ENCODE assay signal across 13 cellular contexts in genomic region chr1:27119270-27119618, GRCh38. TPM values are rescaled to one million over a fixed set of nuclear protein-coding genes. Genes with fewer than 3 reads are reported as not detected.
DNase-seq lines count a peak whose midpoint lies in the region; ATAC-seq and TF ChIP-seq lines count a peak whose summit lies in the region.
"Had no signal": no experiment of that assay in that cellular context is flagged by ENCODE, and none has a peak within 500 bp of the region (broad histone marks: within the 10 kb centered on the region; RNA-seq: fewer than 3 reads in every experiment).

No MANE protein-coding gene starts in this region.

- no peaks in the 10 kb centered on the region for H3K9me3 ChIP-seq in body of pancreas
- no peaks in the 10 kb centered on the region for H3K9me3 ChIP-seq in right atrium auricular region
- H3K9me3 ChIP-seq in skeletal muscle satellite cell (replicated peaks; ENCODE audit: low read length) = no peaks in the 10 kb centered on the region

- WGBS in body of pancreas, 2 donors = 74 to 89% methylated on average over 3 to 4 of the region's 4 CpGs

- H3K36me3 ChIP-seq in body of pancreas (replicated peaks in 1 of 2; ENCODE audit: insufficient read depth in 1 of 2, low read depth in 2 of 2) (no peaks in the 10 kb centered on the region), right atrium auricular region (no peaks in the 10 kb centered on the region), skeletal muscle satellite cell (ENCODE audit: insufficient read depth, low read length) (no peaks in the 10 kb centered on the region)

- peak overlapping the region; percentile 67 for H3K4me2 ChIP-seq in skeletal muscle satellite cell (ENCODE audit: low read length)

- no peaks in the 10 kb centered on the region for H3K27me3 ChIP-seq in body of pancreas
- no peaks in the 10 kb centered on the region for H3K27me3 ChIP-seq in right atrium auricular region
- H3K27me3 ChIP-seq in skeletal muscle satellite cell (ENCODE audit: control insufficient read depth, insufficient read depth, low read length) = no peaks in the 10 kb centered on the region

- H3K4me3 ChIP-seq in body of pancreas (no peak overlapping the region), right atrium auricular region (no peak overlapping the region), skeletal muscle satellite cell (ENCODE audit: low read length) (peak overlapping the region; percentile 8)

- peak; percentile 13 for ATAC-seq in body of pancreas
- no peak for ATAC-seq in HG03442 (IDR thresholded peaks at IDR 0.05; ENCODE audit: unreplicated experiment)

- no peak for TF ChIP-seq CTCF in body of pancreas (IDR thresholded peaks at IDR 0.05)
- no peak for TF ChIP-seq CTCF in right atrium auricular region (IDR thresholded peaks at IDR 0.05)

- intact Hi-C loops in body of pancreas (cut with DNase I) = no loop called here

- peak; percentile 54 for DNase-seq in DMS 273 treated with DMSO at 0.1 percent for 48 hours (lab: John Stamatoyannopoulos, UW)
- no peak for DNase-seq in body of pancreas
- peak; percentile 73 for DNase-seq in right atrium auricular region (ENCODE audit: low spot score)
- DNase-seq in activated T-cell treated with anti-CD3 and anti-CD28 coated beads for 4 hours = no peak
- DNase-seq in NCI-H526 treated with DMSO at 0.1 percent for 48 hours (lab: John Stamatoyannopoulos, UW) = no peak
- no peak for DNase-seq in activated effector memory CD4-positive, alpha-beta T cell treated with anti-CD3 and anti-CD28 coated beads, Interleukin-2, amount 50 U/mL, for 16 hours
- DNase-seq: activated CD8-positive, alpha-beta memory T cell treated with anti-CD3 and anti-CD28 coated beads for 24 hours; dermis blood vessel endothelial cell; NCI-H2029 treated with DMSO at 0.1 percent for 48 hours; SHP77; stimulated activated CD4-positive, alpha-beta T cell treated with anti-CD3 and anti-CD28 coated beads, Interleukin-12 subunit alpha, Interleukin-12 subunit beta, amount 100 ng/mL, for 4 hours had no signal

- H3K4me1 ChIP-seq in body of pancreas = peaks cover 5% of the 10 kb centered on the region
- H3K4me1 ChIP-seq in right atrium auricular region = peaks cover 0 to 68% of the 10 kb centered on the region in 2 donors
- H3K4me1 ChIP-seq in skeletal muscle satellite cell (ENCODE audit: control insufficient read depth, insufficient read depth, low read length) = peaks cover 53% of the 10 kb centered on the region

- H3K9ac ChIP-seq in skeletal muscle satellite cell (ENCODE audit: low read depth, low read length) = peak overlapping the region; percentile 9

- no peak for TF ChIP-seq POLR2A in body of pancreas (IDR thresholded peaks at IDR 0.05)

- peak overlapping the region in 2 of 4 donors; percentile 25 to 39 for H3K27ac ChIP-seq in body of pancreas
- H3K27ac ChIP-seq in right atrium auricular region = peak overlapping the region; percentile 72 to 90

RNA-seq across cellular contexts. Expression of gene SLC9A1, which starts 35.7 kb away (rescaled TPM):
- total RNA-seq in body of pancreas (1 to 10 TPM; 6.9 to 7.8 TPM), right atrium auricular region (10 to 100 TPM; 20.0 to 28.3 TPM)
- 5.3 and 5.7 TPM in 2 replicates for total RNA-seq in skeletal muscle satellite cell (2012; rRNA removed)

Comparison
In these comparisons a context has a peak if more than half of its experiments do, and no peak if none do; other contexts are left out.
1. DNase-seq: peak in DMS 273 treated with DMSO at 0.1 percent for 48 hours (single experiment) and right atrium auricular region (single experiment); none in body of pancreas (0 of 4), activated T-cell treated with anti-CD3 and anti-CD28 coated beads for 4 hours (single experiment), NCI-H526 treated with DMSO at 0.1 percent for 48 hours (single experiment) and activated effector memory CD4-positive, alpha-beta T cell treated with anti-CD3 and anti-CD28 coated beads, Interleukin-2, amount 50 U/mL, for 16 hours (single experiment).